ENCODE assay signal across 8 cellular contexts in the genomic region with DNA sequence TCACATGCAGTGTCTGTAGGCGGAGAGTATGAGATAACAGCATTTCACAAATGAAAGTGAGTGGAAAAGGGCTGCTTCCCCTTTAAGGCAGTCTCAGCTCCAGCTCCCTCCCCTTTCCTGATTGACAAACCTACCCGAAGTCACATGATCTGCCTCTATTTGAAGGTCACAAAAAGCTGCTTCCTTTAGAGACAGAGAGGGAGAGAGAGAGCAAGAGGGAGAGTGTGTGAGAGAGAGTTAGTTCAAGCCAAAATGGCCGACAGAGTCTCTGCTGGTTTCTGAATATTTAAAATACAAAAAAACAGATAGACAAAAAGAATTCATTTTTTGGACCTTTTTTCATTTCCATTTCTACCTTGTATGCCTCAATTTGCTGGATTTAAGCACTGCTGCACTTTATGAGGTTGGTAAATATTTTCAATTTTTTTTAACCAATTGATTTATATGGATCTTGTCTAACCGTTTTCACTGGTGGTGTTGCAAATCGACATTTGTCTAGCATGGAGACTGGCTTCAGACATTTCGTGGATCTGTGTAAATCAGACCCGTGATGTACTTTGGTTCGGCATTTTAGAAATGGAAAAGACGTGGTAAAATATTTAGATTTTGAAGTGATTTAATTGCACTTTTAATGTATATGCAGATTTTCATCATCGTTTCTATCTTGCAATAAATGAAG. TPM values are rescaled to one million over a fixed set of nuclear protein-coding genes. Genes with fewer than 3 reads are reported as not detected.
DNase-seq lines count a peak whose midpoint lies in the region; ATAC-seq lines count a peak whose summit lies in the region.

A gene with protein sequence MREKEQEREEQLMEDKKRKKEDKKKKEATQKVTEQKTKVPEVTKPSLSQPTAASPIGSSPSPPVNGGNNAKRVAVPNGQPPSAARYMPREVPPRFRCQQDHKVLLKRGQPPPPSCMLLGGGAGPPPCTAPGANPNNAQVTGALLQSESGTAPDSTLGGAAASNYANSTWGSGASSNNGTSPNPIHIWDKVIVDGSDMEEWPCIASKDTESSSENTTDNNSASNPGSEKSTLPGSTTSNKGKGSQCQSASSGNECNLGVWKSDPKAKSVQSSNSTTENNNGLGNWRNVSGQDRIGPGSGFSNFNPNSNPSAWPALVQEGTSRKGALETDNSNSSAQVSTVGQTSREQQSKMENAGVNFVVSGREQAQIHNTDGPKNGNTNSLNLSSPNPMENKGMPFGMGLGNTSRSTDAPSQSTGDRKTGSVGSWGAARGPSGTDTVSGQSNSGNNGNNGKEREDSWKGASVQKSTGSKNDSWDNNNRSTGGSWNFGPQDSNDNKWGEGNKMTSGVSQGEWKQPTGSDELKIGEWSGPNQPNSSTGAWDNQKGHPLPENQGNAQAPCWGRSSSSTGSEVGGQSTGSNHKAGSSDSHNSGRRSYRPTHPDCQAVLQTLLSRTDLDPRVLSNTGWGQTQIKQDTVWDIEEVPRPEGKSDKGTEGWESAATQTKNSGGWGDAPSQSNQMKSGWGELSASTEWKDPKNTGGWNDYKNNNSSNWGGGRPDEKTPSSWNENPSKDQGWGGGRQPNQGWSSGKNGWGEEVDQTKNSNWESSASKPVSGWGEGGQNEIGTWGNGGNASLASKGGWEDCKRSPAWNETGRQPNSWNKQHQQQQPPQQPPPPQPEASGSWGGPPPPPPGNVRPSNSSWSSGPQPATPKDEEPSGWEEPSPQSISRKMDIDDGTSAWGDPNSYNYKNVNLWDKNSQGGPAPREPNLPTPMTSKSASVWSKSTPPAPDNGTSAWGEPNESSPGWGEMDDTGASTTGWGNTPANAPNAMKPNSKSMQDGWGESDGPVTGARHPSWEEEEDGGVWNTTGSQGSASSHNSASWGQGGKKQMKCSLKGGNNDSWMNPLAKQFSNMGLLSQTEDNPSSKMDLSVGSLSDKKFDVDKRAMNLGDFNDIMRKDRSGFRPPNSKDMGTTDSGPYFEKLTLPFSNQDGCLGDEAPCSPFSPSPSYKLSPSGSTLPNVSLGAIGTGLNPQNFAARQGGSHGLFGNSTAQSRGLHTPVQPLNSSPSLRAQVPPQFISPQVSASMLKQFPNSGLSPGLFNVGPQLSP (N-terminal part only) (plus strand): TSS at position 188 of the 679 bp plus-strand sequence. CDS start 211 bp downstream, at position 399.

- peak within 1 kb of the TSS; percentile 75 for H3K4me3 ChIP-seq in mesendoderm (ENCODE audit: low read length)

- no peak within 1 kb of the TSS for H3K23ac ChIP-seq in mesendoderm (ENCODE audit: low read length)

- H4K5ac ChIP-seq in mesendoderm (ENCODE audit: low read length): no peak within 1 kb of the TSS

- H3K36me3 ChIP-seq in mesendoderm (ENCODE audit: control insufficient read depth, insufficient read depth, low read length): no peaks in the 10 kb centered on the region

- peak within 1 kb of the TSS; percentile 94 for H3K56ac ChIP-seq in mesendoderm (ENCODE audit: low read length)

- peak within 1 kb of the TSS; percentile 69 for H2BK5ac ChIP-seq in mesendoderm (ENCODE audit: low read length)

- H3K4ac ChIP-seq in mesendoderm (ENCODE audit: low read depth, low read length): peak within 1 kb of the TSS; percentile 96

- peaks cover 43% of the 10 kb centered on the region for H3K79me2 ChIP-seq in mesendoderm (ENCODE audit: control insufficient read depth, insufficient read depth, low read length)

- H2BK120ac ChIP-seq in mesendoderm (ENCODE audit: low read depth, low read length): peak within 1 kb of the TSS; percentile 29

- H3K9ac ChIP-seq in mesendoderm (ENCODE audit: low read length): peak within 1 kb of the TSS; percentile 89

- peak within 1 kb of the TSS; percentile 82 for H3K27ac ChIP-seq in mesendoderm (ENCODE audit: low read depth, low read length)

- H3K4me1 ChIP-seq in mesendoderm (ENCODE audit: control insufficient read depth, low read depth, low read length): peaks cover 4% of the 10 kb centered on the region

- in situ Hi-C loops in endometrial microvascular endothelial cells (cut with HindIII; ENCODE audit: inconsistent ontology term, low pct_unique_long_range_greater_than_20kb, low sequenced_read_pairs): loop anchor here (25.0 kb wide), 1 partner anchor 109 kb away; no protein-coding TSS in a partner anchor

- no peaks in the 10 kb centered on the region for H3K79me1 ChIP-seq in mesendoderm (ENCODE audit: low read length)

- peak within 1 kb of the TSS; percentile 84 for H2AK5ac ChIP-seq in mesendoderm (ENCODE audit: low read length)

- H3K18ac ChIP-seq in mesendoderm (ENCODE audit: low read length): peak within 1 kb of the TSS; percentile 96

- no peaks in the 10 kb centered on the region for H3K27me3 ChIP-seq in mesendoderm (ENCODE audit: insufficient read depth, low read length, poor library complexity)

- peak; percentile 44 for ATAC-seq in GM19468 (IDR thresholded peaks at IDR 0.05; ENCODE audit: extremely low read depth, unreplicated experiment)

- H3K4me2 ChIP-seq in mesendoderm (ENCODE audit: low read length): peak within 1 kb of the TSS; percentile 92

- DNase-seq in COLO668 (lab: John Stamatoyannopoulos, UW; ENCODE audit: unreplicated experiment): peak; percentile 69
- DNase-seq in HS-5 (ENCODE audit: low read depth): peak; percentile 92
- peak; percentile 50 for DNase-seq in NK-92 treated with Interleukin-12 subunit alpha and Interleukin-12 subunit beta, amount 100 ng/mL, for 24 hours (lab: John Stamatoyannopoulos, UW)
- DNase-seq in activated CD8-positive, alpha-beta memory T cell treated with anti-CD3 and anti-CD28 coated beads for 24 hours: peak; percentile 75
- peak; percentile 100 for DNase-seq in mesendoderm
- peak; percentile 59 to 63 for DNase-seq in stimulated activated CD8-positive, alpha-beta memory T cell treated with anti-CD3 and anti-CD28 coated beads, Interleukin-15, amount 100 ng/mL, for 48 hours (ENCODE audit: low read depth in 2 of 2)

- no CpG with 5 or more reads among the region's 10 CpGs for WGBS in mesendoderm (ENCODE audit: extremely low coverage, insufficient coverage, low lambda C conversion rate)

- no peak within 1 kb of the TSS for H4K8ac ChIP-seq in mesendoderm (ENCODE audit: low read depth, low read length)

- peak within 1 kb of the TSS; percentile 94 for H2BK15ac ChIP-seq in mesendoderm (replicated peaks; ENCODE audit: low read depth)

RNA-seq across cellular contexts. Expression of the gene that starts here (rescaled TPM):
- 31.3 TPM for total RNA-seq in endometrial microvascular endothelial cells (ENCODE audit: inconsistent ontology term)
- polyA plus RNA-seq in mesendoderm (2013, experiment 1 of 2): 8.0 TPM
- polyA plus RNA-seq in mesendoderm (2013, experiment 2 of 2): 7.4 TPM

Comparison
In these comparisons a context has a peak if more than half of its experiments do, and no peak if none do; other contexts are left out.
1. Peak in every context shown above with its lines: DNase-seq, ATAC-seq, H3K4me3 ChIP-seq and H3K27ac ChIP-seq.
2. DNase-seq: peak in every context shown above with its lines; median percentile 100 in mesendoderm; 92 in HS-5; 75 in activated CD8-positive, alpha-beta memory T cell treated with anti-CD3 and anti-CD28 coated beads for 24 hours; 69 in COLO668; 61 in stimulated activated CD8-positive, alpha-beta memory T cell treated with anti-CD3 and anti-CD28 coated beads, Interleukin-15, amount 100 ng/mL, for 48 hours; 50 in NK-92 treated with Interleukin-12 subunit alpha and Interleukin-12 subunit beta, amount 100 ng/mL, for 24 hours.